Comparison of ENCODE assay signal across 18 cellular contexts in genomic region chr13:110254151-110254679, GRCh38. TPM values are rescaled to one million over a fixed set of nuclear protein-coding genes. Genes with fewer than 3 reads are reported as not detected.
DNase-seq lines count a peak whose midpoint lies in the region; ATAC-seq and TF ChIP-seq lines count a peak whose summit lies in the region.
"Had no signal": no experiment of that assay in that cellular context is flagged by ENCODE, and none has a peak within 500 bp of the region (broad histone marks: within the 10 kb centered on the region; RNA-seq: fewer than 3 reads in every experiment).

No MANE protein-coding gene starts in this region.

- no peak for ATAC-seq in stimulated activated naive B cell treated with anti-CD40 and anti-IgM and Interleukin-4, amounts not matched to agents 10 μg/mL and 1 μg/mL and 100 μg/mL, for 72 hours (replicated peaks)

- TF ChIP-seq CTCF in choroid plexus epithelial cell (conservative IDR thresholded peaks at IDR 0.05; ENCODE audit: low read depth, low read length) = no peak

- H3K36me3 ChIP-seq in skeletal muscle satellite cell (ENCODE audit: insufficient read depth, low read length) = no peaks in the 10 kb centered on the region

- peaks cover 3 to 9% of the 10 kb centered on the region in 2 donors for H3K9me3 Mint-ChIP-seq in stimulated activated naive B cell treated with anti-CD40 and anti-IgM and Interleukin-4, amounts not matched to agents 10 μg/mL and 1 μg/mL and 100 μg/mL, for 72 hours

- H3K27ac Mint-ChIP-seq in stimulated activated naive B cell treated with anti-CD40 and anti-IgM and Interleukin-4, amounts not matched to agents 10 μg/mL and 1 μg/mL and 100 μg/mL, for 72 hours = no peak overlapping the region

- no peaks in the 10 kb centered on the region for H3K27me3 ChIP-seq in skeletal muscle satellite cell (ENCODE audit: control insufficient read depth, insufficient read depth, low read length)

- peaks cover 6 to 7% of the 10 kb centered on the region in 2 donors for H3K4me1 Mint-ChIP-seq in stimulated activated naive B cell treated with anti-CD40 and anti-IgM and Interleukin-4, amounts not matched to agents 10 μg/mL and 1 μg/mL and 100 μg/mL, for 72 hours

- peaks cover 49% of the 10 kb centered on the region for H3K4me1 ChIP-seq in skeletal muscle satellite cell (ENCODE audit: control insufficient read depth, insufficient read depth, low read length)

- no peak overlapping the region for H3K4me3 Mint-ChIP-seq in stimulated activated naive B cell treated with anti-CD40 and anti-IgM and Interleukin-4, amounts not matched to agents 10 μg/mL and 1 μg/mL and 100 μg/mL, for 72 hours
- H3K4me3 Mint-ChIP-seq: naive B cell had no signal

- H3K4me3 ChIP-seq in choroid plexus epithelial cell (ENCODE audit: low read depth, low read length) (no peak overlapping the region), skeletal muscle satellite cell (ENCODE audit: low read length) (no peak overlapping the region)

- H3K36me3 Mint-ChIP-seq in stimulated activated naive B cell treated with anti-CD40 and anti-IgM and Interleukin-4, amounts not matched to agents 10 μg/mL and 1 μg/mL and 100 μg/mL, for 72 hours = peaks cover 2 to 5% of the 10 kb centered on the region in 2 donors

- peak; percentile 50 for DNase-seq in EL
- peak; percentile 75 for DNase-seq in choroid plexus epithelial cell (ENCODE audit: low read depth)
- DNase-seq in kidney tubule cell (ENCODE audit: low spot score) = peak; percentile 45
- no peak for DNase-seq in stimulated activated naive B cell treated with anti-CD40 and anti-IgM and Interleukin-4, amounts not matched to agents 10 μg/mL and 1 μg/mL and 100 μg/mL, for 72 hours
- DNase-seq in retina = no peak
- DNase-seq in H4 (ENCODE audit: low spot score) = no peak
- no peak for DNase-seq in NCI-H2196 treated with DMSO at 0.1 percent for 48 hours (lab: John Stamatoyannopoulos, UW; ENCODE audit: unreplicated experiment)
- DNase-seq: activated CD8-positive, alpha-beta memory T cell treated with anti-CD3 and anti-CD28 coated beads for 24 hours; activated naive CD4-positive, alpha-beta T cell; cerebellar nuclear complex; DND-41; naive B cell; NCI-H146; NCI-H526; RPMI8226; small intestine had no signal

- peaks cover 7 to 17% of the 10 kb centered on the region in 2 donors for H3K27me3 Mint-ChIP-seq in stimulated activated naive B cell treated with anti-CD40 and anti-IgM and Interleukin-4, amounts not matched to agents 10 μg/mL and 1 μg/mL and 100 μg/mL, for 72 hours

- peak overlapping the region; percentile 4 for H3K9ac ChIP-seq in skeletal muscle satellite cell (ENCODE audit: low read depth, low read length)
- H3K9ac ChIP-seq: KMS-11 had no signal

- peak overlapping the region; percentile 49 for H3K4me2 ChIP-seq in skeletal muscle satellite cell (ENCODE audit: low read length)
- H3K4me2 ChIP-seq: KMS-11 had no signal

- H3K9me3 ChIP-seq in skeletal muscle satellite cell (replicated peaks; ENCODE audit: low read length) = no peaks in the 10 kb centered on the region

RNA-seq across cellular contexts. Expression of gene COL4A1, which starts 52.7 kb away (rescaled TPM):
- 112 and 149 TPM in 2 replicates for total RNA-seq in skeletal muscle satellite cell (2012; rRNA removed)
- 56.1 and 66.5 TPM in 2 replicates for total RNA-seq in H4 (2014; rRNA removed; shearing (Covaris generic))

RNA-seq across cellular contexts. Expression of gene COL4A2, which starts 52.9 kb away (rescaled TPM):
- 75.5 and 113 TPM in 2 replicates for total RNA-seq in skeletal muscle satellite cell (2012; rRNA removed)
- 20.4 and 33.3 TPM in 2 replicates for total RNA-seq in H4 (2014; rRNA removed; shearing (Covaris generic))

Comparison
In these comparisons a context has a peak if more than half of its experiments do, and no peak if none do; other contexts are left out.
1. DNase-seq: peak in EL (single experiment), choroid plexus epithelial cell (single experiment) and kidney tubule cell (single experiment); none in stimulated activated naive B cell treated with anti-CD40 and anti-IgM and Interleukin-4, amounts not matched to agents 10 μg/mL and 1 μg/mL and 100 μg/mL, for 72 hours (single experiment), retina (single experiment), H4 (single experiment) and NCI-H2196 treated with DMSO at 0.1 percent for 48 hours (single experiment).